1 cellular context compared by ENCODE assay signal in the genomic region with DNA sequence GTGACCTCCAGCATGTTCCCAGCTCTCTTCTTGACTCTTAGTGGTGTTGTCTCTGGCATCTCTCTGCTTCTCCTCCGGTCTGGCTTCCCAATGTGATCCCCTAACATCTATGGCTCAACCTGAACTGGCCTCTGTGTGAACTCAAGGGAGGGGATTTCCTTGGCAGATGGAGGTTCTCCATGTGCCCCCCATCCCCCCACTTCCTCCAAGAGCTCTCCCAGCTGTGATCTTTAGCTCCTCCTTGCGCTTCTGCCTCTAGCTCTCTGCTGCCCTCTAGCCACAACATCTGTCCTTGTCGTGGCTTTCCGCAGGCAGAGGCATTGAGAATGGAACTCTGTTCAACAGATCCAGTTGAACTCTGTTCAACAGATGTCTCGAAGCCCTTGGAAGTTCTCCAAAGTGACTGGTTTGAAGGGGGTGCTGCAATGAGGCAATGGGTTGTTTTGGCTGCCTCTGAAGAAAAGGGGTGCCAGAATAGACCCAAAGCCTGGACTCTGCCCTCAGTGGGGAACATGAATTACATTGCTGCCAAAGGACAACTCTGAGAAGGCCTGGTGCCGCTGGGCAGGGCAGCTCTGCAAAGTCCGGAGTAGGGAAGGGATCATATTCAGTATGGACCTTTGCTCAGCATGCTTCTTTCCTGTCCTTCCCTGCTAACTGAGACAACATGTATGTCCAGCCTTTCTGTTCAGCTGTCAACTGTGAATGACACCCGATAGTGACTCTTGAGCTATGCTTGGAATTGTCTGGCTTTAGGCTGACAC.
TF ChIP-seq lines count a peak whose summit lies in the region.

No MANE protein-coding gene starts in this region.

TF ChIP-seq in HepG2, 621 proteins besides CTCF, POLR2A, EP300 and RAD21 (continued from another document and continues in another):
- TF ChIP-seq, protein P1, sequence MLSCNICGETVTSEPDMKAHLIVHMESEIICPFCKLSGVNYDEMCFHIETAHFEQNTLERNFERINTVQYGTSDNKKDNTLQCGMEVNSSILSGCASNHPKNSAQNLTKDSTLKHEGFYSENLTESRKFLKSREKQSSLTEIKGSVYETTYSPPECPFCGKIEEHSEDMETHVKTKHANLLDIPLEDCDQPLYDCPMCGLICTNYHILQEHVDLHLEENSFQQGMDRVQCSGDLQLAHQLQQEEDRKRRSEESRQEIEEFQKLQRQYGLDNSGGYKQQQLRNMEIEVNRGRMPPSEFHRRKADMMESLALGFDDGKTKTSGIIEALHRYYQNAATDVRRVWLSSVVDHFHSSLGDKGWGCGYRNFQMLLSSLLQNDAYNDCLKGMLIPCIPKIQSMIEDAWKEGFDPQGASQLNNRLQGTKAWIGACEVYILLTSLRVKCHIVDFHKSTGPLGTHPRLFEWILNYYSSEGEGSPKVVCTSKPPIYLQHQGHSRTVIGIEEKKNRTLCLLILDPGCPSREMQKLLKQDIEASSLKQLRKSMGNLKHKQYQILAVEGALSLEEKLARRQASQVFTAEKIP (CRISPR knock-in tag; IDR thresholded peaks at IDR 0.05; ENCODE audit: borderline replicate concordance): no peak
- TF ChIP-seq WIZ (CRISPR knock-in tag; IDR thresholded peaks at IDR 0.05): peak; percentile 65; the same call in 1 of the 2 replicates
- TF ChIP-seq POGZ (CRISPR knock-in tag; IDR thresholded peaks at IDR 0.05): 0 out of 2 replicates have a peak, but pooled peaks have one; percentile 56
- peak; percentile 65; the same call in 1 of the 2 replicates for TF ChIP-seq TARDBP (CRISPR knock-in tag; IDR thresholded peaks at IDR 0.05)
- TF ChIP-seq ZMYM4 (CRISPR knock-in tag; IDR thresholded peaks at IDR 0.05): peak; percentile 90
- TF ChIP-seq, protein P2, sequence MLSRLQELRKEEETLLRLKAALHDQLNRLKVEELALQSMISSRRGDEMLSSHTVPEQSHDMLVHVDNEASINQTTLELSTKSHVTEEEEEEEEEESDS (CRISPR knock-in tag; IDR thresholded peaks at IDR 0.05; ENCODE audit: borderline replicate concordance): no peak
- peak; percentile 33; the same call in 1 of the 2 replicates for TF ChIP-seq YEATS4 (CRISPR knock-in tag; IDR thresholded peaks at IDR 0.05; ENCODE audit: borderline replicate concordance)
- peak; percentile 15; the same call in 1 of the 2 replicates for TF ChIP-seq ZBTB38 (CRISPR knock-in tag; IDR thresholded peaks at IDR 0.05)
- no peak for TF ChIP-seq POLR2AphosphoS2 (IDR thresholded peaks at IDR 0.05; ENCODE audit: low read depth, low read length)
- TF ChIP-seq KDM4B (CRISPR knock-in tag; IDR thresholded peaks at IDR 0.05): no peak
- TF ChIP-seq, protein P3, sequence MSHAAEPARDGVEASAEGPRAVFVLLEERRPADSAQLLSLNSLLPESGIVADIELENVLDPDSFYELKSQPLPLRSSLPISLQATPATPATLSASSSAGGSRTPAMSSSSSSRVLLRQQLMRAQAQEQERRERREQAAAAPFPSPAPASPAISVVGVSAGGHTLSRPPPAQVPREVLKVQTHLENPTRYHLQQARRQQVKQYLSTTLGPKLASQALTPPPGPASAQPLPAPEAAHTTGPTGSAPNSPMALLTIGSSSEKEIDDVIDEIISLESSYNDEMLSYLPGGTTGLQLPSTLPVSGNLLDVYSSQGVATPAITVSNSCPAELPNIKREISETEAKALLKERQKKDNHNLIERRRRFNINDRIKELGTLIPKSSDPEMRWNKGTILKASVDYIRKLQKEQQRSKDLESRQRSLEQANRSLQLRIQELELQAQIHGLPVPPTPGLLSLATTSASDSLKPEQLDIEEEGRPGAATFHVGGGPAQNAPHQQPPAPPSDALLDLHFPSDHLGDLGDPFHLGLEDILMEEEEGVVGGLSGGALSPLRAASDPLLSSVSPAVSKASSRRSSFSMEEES (CRISPR knock-in tag; IDR thresholded peaks at IDR 0.05): no peak; the same call in 1 of the 2 replicates
- peak; percentile 76 for TF ChIP-seq SP5 (CRISPR knock-in tag; IDR thresholded peaks at IDR 0.05; ENCODE audit: borderline replicate concordance, low read depth)
- TF ChIP-seq KDM3A (CRISPR knock-in tag; IDR thresholded peaks at IDR 0.05; ENCODE audit: low read depth): 0 out of 2 replicates have a peak, but pooled peaks have one; percentile 48
- TF ChIP-seq ZNF782 (CRISPR knock-in tag; IDR thresholded peaks at IDR 0.05; ENCODE audit: borderline replicate concordance): no peak
- no peak for TF ChIP-seq MEIS1 (CRISPR knock-in tag; IDR thresholded peaks at IDR 0.05; ENCODE audit: borderline replicate concordance)
- no peak for TF ChIP-seq DR1 (CRISPR knock-in tag; IDR thresholded peaks at IDR 0.05)
- peak; percentile 30; the same call in 1 of the 2 replicates for TF ChIP-seq MYNN (CRISPR knock-in tag; IDR thresholded peaks at IDR 0.05; ENCODE audit: low read depth)
- no peak for TF ChIP-seq SIN3A (IDR thresholded peaks at IDR 0.05; ENCODE audit: borderline replicate concordance, low read depth, low read length)
- TF ChIP-seq, protein P4, sequence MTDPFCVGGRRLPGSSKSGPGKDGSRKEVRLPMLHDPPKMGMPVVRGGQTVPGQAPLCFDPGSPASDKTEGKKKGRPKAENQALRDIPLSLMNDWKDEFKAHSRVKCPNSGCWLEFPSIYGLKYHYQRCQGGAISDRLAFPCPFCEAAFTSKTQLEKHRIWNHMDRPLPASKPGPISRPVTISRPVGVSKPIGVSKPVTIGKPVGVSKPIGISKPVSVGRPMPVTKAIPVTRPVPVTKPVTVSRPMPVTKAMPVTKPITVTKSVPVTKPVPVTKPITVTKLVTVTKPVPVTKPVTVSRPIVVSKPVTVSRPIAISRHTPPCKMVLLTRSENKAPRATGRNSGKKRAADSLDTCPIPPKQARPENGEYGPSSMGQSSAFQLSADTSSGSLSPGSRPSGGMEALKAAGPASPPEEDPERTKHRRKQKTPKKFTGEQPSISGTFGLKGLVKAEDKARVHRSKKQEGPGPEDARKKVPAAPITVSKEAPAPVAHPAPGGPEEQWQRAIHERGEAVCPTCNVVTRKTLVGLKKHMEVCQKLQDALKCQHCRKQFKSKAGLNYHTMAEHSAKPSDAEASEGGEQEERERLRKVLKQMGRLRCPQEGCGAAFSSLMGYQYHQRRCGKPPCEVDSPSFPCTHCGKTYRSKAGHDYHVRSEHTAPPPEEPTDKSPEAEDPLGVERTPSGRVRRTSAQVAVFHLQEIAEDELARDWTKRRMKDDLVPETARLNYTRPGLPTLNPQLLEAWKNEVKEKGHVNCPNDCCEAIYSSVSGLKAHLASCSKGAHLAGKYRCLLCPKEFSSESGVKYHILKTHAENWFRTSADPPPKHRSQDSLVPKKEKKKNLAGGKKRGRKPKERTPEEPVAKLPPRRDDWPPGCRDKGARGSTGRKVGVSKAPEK (CRISPR knock-in tag; IDR thresholded peaks at IDR 0.05; ENCODE audit: borderline replicate concordance): no peak
- TF ChIP-seq NFYC (CRISPR knock-in tag; IDR thresholded peaks at IDR 0.05): no peak
- no peak for TF ChIP-seq ZFP36L2 (CRISPR knock-in tag; IDR thresholded peaks at IDR 0.05)
- TF ChIP-seq, protein P5, sequence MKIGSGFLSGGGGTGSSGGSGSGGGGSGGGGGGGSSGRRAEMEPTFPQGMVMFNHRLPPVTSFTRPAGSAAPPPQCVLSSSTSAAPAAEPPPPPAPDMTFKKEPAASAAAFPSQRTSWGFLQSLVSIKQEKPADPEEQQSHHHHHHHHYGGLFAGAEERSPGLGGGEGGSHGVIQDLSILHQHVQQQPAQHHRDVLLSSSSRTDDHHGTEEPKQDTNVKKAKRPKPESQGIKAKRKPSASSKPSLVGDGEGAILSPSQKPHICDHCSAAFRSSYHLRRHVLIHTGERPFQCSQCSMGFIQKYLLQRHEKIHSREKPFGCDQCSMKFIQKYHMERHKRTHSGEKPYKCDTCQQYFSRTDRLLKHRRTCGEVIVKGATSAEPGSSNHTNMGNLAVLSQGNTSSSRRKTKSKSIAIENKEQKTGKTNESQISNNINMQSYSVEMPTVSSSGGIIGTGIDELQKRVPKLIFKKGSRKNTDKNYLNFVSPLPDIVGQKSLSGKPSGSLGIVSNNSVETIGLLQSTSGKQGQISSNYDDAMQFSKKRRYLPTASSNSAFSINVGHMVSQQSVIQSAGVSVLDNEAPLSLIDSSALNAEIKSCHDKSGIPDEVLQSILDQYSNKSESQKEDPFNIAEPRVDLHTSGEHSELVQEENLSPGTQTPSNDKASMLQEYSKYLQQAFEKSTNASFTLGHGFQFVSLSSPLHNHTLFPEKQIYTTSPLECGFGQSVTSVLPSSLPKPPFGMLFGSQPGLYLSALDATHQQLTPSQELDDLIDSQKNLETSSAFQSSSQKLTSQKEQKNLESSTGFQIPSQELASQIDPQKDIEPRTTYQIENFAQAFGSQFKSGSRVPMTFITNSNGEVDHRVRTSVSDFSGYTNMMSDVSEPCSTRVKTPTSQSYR (CRISPR knock-in tag; IDR thresholded peaks at IDR 0.05; ENCODE audit: borderline replicate concordance): peak; percentile 95
- TF ChIP-seq ZNF883 (CRISPR knock-in tag; IDR thresholded peaks at IDR 0.05; ENCODE audit: not compliant biosample characterization): peak; percentile 40
- no peak for TF ChIP-seq ZNF510 (CRISPR knock-in tag; IDR thresholded peaks at IDR 0.05; ENCODE audit: low read depth)
- TF ChIP-seq, protein P6, sequence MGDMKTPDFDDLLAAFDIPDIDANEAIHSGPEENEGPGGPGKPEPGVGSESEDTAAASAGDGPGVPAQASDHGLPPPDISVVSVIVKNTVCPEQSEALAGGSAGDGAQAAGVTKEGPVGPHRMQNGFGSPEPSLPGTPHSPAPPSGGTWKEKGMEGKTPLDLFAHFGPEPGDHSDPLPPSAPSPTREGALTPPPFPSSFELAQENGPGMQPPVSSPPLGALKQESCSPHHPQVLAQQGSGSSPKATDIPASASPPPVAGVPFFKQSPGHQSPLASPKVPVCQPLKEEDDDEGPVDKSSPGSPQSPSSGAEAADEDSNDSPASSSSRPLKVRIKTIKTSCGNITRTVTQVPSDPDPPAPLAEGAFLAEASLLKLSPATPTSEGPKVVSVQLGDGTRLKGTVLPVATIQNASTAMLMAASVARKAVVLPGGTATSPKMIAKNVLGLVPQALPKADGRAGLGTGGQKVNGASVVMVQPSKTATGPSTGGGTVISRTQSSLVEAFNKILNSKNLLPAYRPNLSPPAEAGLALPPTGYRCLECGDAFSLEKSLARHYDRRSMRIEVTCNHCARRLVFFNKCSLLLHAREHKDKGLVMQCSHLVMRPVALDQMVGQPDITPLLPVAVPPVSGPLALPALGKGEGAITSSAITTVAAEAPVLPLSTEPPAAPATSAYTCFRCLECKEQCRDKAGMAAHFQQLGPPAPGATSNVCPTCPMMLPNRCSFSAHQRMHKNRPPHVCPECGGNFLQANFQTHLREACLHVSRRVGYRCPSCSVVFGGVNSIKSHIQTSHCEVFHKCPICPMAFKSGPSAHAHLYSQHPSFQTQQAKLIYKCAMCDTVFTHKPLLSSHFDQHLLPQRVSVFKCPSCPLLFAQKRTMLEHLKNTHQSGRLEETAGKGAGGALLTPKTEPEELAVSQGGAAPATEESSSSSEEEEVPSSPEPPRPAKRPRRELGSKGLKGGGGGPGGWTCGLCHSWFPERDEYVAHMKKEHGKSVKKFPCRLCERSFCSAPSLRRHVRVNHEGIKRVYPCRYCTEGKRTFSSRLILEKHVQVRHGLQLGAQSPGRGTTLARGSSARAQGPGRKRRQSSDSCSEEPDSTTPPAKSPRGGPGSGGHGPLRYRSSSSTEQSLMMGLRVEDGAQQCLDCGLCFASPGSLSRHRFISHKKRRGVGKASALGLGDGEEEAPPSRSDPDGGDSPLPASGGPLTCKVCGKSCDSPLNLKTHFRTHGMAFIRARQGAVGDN (CRISPR knock-in tag; IDR thresholded peaks at IDR 0.05): peak; percentile 44; the same call in 1 of the 2 replicates
- TF ChIP-seq ZNF136 (CRISPR knock-in tag; IDR thresholded peaks at IDR 0.05; ENCODE audit: low read depth): no peak
- TF ChIP-seq KLF16 (CRISPR knock-in tag; IDR thresholded peaks at IDR 0.05): no peak
- no peak for TF ChIP-seq HMGA1 (CRISPR knock-in tag; conservative IDR thresholded peaks at IDR 0.05)
- no peak for TF ChIP-seq ZFP62 (CRISPR knock-in tag; IDR thresholded peaks at IDR 0.05)
- TF ChIP-seq MAFG (CRISPR knock-in tag; IDR thresholded peaks at IDR 0.05): no peak
- TF ChIP-seq IKZF4 (CRISPR knock-in tag; IDR thresholded peaks at IDR 0.05; ENCODE audit: borderline replicate concordance, low read depth, not compliant biosample characterization): no peak
- no peak for TF ChIP-seq MLLT10 (CRISPR knock-in tag; IDR thresholded peaks at IDR 0.05)
- no peak for TF ChIP-seq ZNF577 (CRISPR knock-in tag; IDR thresholded peaks at IDR 0.05; ENCODE audit: borderline replicate concordance, low read depth)
- TF ChIP-seq TMF1 (CRISPR knock-in tag; IDR thresholded peaks at IDR 0.05; ENCODE audit: low read depth): no peak
- no peak for TF ChIP-seq ZNF773 (CRISPR knock-in tag; IDR thresholded peaks at IDR 0.05; ENCODE audit: borderline replicate concordance)
- TF ChIP-seq ETV6 (CRISPR knock-in tag; conservative IDR thresholded peaks at IDR 0.05): no peak
- TF ChIP-seq, protein P7, sequence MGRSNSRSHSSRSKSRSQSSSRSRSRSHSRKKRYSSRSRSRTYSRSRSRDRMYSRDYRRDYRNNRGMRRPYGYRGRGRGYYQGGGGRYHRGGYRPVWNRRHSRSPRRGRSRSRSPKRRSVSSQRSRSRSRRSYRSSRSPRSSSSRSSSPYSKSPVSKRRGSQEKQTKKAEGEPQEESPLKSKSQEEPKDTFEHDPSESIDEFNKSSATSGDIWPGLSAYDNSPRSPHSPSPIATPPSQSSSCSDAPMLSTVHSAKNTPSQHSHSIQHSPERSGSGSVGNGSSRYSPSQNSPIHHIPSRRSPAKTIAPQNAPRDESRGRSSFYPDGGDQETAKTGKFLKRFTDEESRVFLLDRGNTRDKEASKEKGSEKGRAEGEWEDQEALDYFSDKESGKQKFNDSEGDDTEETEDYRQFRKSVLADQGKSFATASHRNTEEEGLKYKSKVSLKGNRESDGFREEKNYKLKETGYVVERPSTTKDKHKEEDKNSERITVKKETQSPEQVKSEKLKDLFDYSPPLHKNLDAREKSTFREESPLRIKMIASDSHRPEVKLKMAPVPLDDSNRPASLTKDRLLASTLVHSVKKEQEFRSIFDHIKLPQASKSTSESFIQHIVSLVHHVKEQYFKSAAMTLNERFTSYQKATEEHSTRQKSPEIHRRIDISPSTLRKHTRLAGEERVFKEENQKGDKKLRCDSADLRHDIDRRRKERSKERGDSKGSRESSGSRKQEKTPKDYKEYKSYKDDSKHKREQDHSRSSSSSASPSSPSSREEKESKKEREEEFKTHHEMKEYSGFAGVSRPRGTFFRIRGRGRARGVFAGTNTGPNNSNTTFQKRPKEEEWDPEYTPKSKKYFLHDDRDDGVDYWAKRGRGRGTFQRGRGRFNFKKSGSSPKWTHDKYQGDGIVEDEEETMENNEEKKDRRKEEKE (IDR thresholded peaks at IDR 0.05): no peak
- TF ChIP-seq ZSCAN20 (CRISPR knock-in tag; IDR thresholded peaks at IDR 0.05; ENCODE audit: borderline replicate concordance): no peak
- TF ChIP-seq XBP1 (CRISPR knock-in tag; IDR thresholded peaks at IDR 0.05): no peak
- no peak for TF ChIP-seq PCBP2 (optimal IDR thresholded peaks at IDR 0.05; ENCODE audit: low read depth, low read length, poor library complexity, severe bottlenecking)
- TF ChIP-seq, protein P8, sequence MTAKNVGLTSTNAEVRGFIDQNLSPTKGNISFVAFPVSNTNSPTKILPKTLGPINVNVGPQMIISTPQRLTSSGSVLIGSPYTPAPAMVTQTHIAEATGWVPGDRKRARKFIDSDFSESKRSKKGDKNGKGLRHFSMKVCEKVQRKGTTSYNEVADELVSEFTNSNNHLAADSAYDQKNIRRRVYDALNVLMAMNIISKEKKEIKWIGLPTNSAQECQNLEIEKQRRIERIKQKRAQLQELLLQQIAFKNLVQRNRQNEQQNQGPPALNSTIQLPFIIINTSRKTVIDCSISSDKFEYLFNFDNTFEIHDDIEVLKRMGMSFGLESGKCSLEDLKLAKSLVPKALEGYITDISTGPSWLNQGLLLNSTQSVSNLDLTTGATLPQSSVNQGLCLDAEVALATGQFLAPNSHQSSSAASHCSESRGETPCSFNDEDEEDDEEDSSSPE (CRISPR knock-in tag; IDR thresholded peaks at IDR 0.05): no peak
- TF ChIP-seq THYN1 (CRISPR knock-in tag; IDR thresholded peaks at IDR 0.05; ENCODE audit: borderline replicate concordance, low read depth): no peak
- no peak for TF ChIP-seq ZNF569 (CRISPR knock-in tag; IDR thresholded peaks at IDR 0.05; ENCODE audit: borderline replicate concordance)
- 0 out of 2 replicates have a peak, but pooled peaks have one; percentile 26 for TF ChIP-seq ZNF12 (CRISPR knock-in tag; IDR thresholded peaks at IDR 0.05)
